ENCODE assay signal across 8 cellular contexts in genomic region chr1:109426278-109427170, GRCh38. TPM values are rescaled to one million over a fixed set of nuclear protein-coding genes. Genes with fewer than 3 reads are reported as not detected.
DNase-seq lines count a peak whose midpoint lies in the region; ATAC-seq, FAIRE-seq and TF ChIP-seq lines count a peak whose summit lies in the region.

Gene PSMA5 (minus strand): TSS chr1:109426448. CDS start chr1:109426330, 118 bp downstream.

- TF ChIP-seq CTCF in astrocyte of the cerebellum (IDR thresholded peaks at IDR 0.05; ENCODE audit: low read depth, low read length, missing control alignments), result no peak

- FAIRE-seq in GM18507 (lab: Jason Lieb, UNC), result peak; percentile 99

- H3K9ac ChIP-seq in rectal smooth muscle tissue (ENCODE audit: low read length), result peak within 1 kb of the TSS; percentile 32

- 0% methylated on average over 49 to 51 of the region's 51 CpGs for WGBS in aorta, 2 donors

- no peaks in the 10 kb centered on the region for H3K36me3 ChIP-seq in rectal smooth muscle tissue (ENCODE audit: control insufficient read depth, insufficient read depth, low read length)
- H3K36me3 ChIP-seq in aorta (ENCODE audit: control insufficient read depth in 1 of 2, insufficient read depth in 2 of 2, low read length in 1 of 2), result no peaks in the 10 kb centered on the region

- H3K27me3 ChIP-seq in rectal smooth muscle tissue (ENCODE audit: control insufficient read depth, insufficient read depth, low read length) (no peaks in the 10 kb centered on the region), aorta (ENCODE audit: control insufficient read depth in 1 of 2, insufficient read depth in 2 of 2, low read length in 1 of 2) (no peaks in the 10 kb centered on the region)

- no peaks in the 10 kb centered on the region for H3K9me3 ChIP-seq in aorta (ENCODE audit: control insufficient read depth, low read length)

- H3K27ac ChIP-seq in rectal smooth muscle tissue (ENCODE audit: low read depth, low read length) (peak within 1 kb of the TSS; percentile 91), aorta (ENCODE audit: low read depth in 1 of 2, low read length in 2 of 2) (peak within 1 kb of the TSS; percentile 46 to 58)

- in situ Hi-C loops in astrocyte of the cerebellum (cut with HindIII; ENCODE audit: low sequenced_read_pairs), result no loop called here

- DNase-seq in GM18507 (ENCODE audit: extremely low spot score, insufficient read length, low read depth), result peak; percentile 86
- DNase-seq in NCI-H2029 treated with DMSO at 0.1 percent for 48 hours (lab: John Stamatoyannopoulos, UW), result peak; percentile 89
- DNase-seq in T-helper 9 cell, result peak; percentile 88
- peak; percentile 97 for DNase-seq in astrocyte of the cerebellum (ENCODE audit: low read depth)
- peak; percentile 96 for DNase-seq in hepatic stellate cell (ENCODE audit: low spot score)
- DNase-seq in aorta, result peak; percentile 97 to 99

- H3K4me1 ChIP-seq in rectal smooth muscle tissue (ENCODE audit: control insufficient read depth, insufficient read depth, low read length) (peaks cover 8% of the 10 kb centered on the region), aorta (ENCODE audit: control insufficient read depth in 1 of 2, insufficient read depth in 2 of 2, low read length in 2 of 2) (no peaks in the 10 kb centered on the region)

- intact Hi-C loops in aorta (cut with DNase I), result loop anchor here (5.0 to 10.0 kb wide), 3 partner anchors 56 to 111 kb away; partner anchors contain the start of genes ATXN7L2 (in 2 of the 2) and GPR61 (in 2 of the 2)

- ATAC-seq in HG02981 (IDR thresholded peaks at IDR 0.05; ENCODE audit: unreplicated experiment), result peak; percentile 96
- peak; percentile 99 for ATAC-seq in aorta (ENCODE audit: low FRiP score)

- H3K4me3 ChIP-seq in astrocyte of the cerebellum (ENCODE audit: low read depth, low read length), result peak within 1 kb of the TSS; percentile 88
- H3K4me3 ChIP-seq in rectal smooth muscle tissue (ENCODE audit: low read length), result peak within 1 kb of the TSS; percentile 96
- peak within 1 kb of the TSS; percentile 72 to 93 for H3K4me3 ChIP-seq in aorta (ENCODE audit: low read length in 2 of 2)

RNA-seq across cellular contexts. Expression of gene PSMA5, which starts in this region (rescaled TPM):
- 10 to 100 TPM; 37.4 to 49.9 TPM for total RNA-seq in aorta
- polyA plus RNA-seq in aorta, result 10 to 100 TPM; 39.1 to 57.1 TPM

Comparison
In these comparisons a context has a peak if more than half of its experiments do, and no peak if none do; other contexts are left out.
1. Peak in every context shown above with its lines: DNase-seq, ATAC-seq, H3K4me3 ChIP-seq and H3K27ac ChIP-seq.